ENCODE assay signal across 8 cellular contexts in genomic region chr17:57255182-57255775, GRCh38. TPM values are rescaled to one million over a fixed set of nuclear protein-coding genes. Genes with fewer than 3 reads are reported as not detected.
DNase-seq lines count a peak whose midpoint lies in the region; ATAC-seq, FAIRE-seq and TF ChIP-seq lines count a peak whose summit lies in the region.

No MANE protein-coding gene starts in this region.

- no peak overlapping the region for H3T11ph ChIP-seq in H9 (ENCODE audit: low read length)

- peaks cover 3% of the 10 kb centered on the region for H3K27me3 ChIP-seq in H9 (ENCODE audit: insufficient read depth, low read length)
- no peaks in the 10 kb centered on the region for H3K27me3 ChIP-seq in right cardiac atrium (ENCODE audit: control insufficient read depth, insufficient read depth)

- no peaks in the 10 kb centered on the region for H3K79me1 ChIP-seq in H9 (ENCODE audit: insufficient read depth, low read depth, low read length, poor library complexity, severe bottlenecking)

- no peaks in the 10 kb centered on the region for H3K79me2 ChIP-seq in H9 (ENCODE audit: insufficient read depth, low read length)

- FAIRE-seq in D721Med (lab: Jason Lieb, UNC), result no peak

- no peak for DNase-seq in H9
- no peak for DNase-seq in right cardiac atrium
- DNase-seq in amniotic stem cell (lab: John Stamatoyannopoulos, UW), result no peak
- no peak for DNase-seq in dermis blood vessel endothelial cell
- DNase-seq in D721Med (ENCODE audit: insufficient read length, low spot score), result no peak

- intact Hi-C loops in right cardiac atrium (cut with DNase I), result loop anchor here in 1 of 4 donors (10.0 kb wide), 1 partner anchor 580 kb away; no protein-coding TSS in a partner anchor

- H3K4me2 ChIP-seq in H9 (ENCODE audit: insufficient read depth, insufficient read length, low read length), result peak overlapping the region; percentile 50

- H3K23me2 ChIP-seq in H9 (ENCODE audit: insufficient read length, low read depth, low read length, poor library complexity, severe bottlenecking), result peaks cover 19% of the 10 kb centered on the region

- H2AK5ac ChIP-seq in H9 (ENCODE audit: insufficient read length, low read length), result no peak overlapping the region

- H4K91ac ChIP-seq in H9 (ENCODE audit: insufficient read length, low read depth, low read length), result no peak overlapping the region

- H3K36me3 Mint-ChIP-seq in H9 (ENCODE audit: insufficient read depth in 1 of 3, low read depth in 3 of 3), result peaks cover 3 to 23% (median 3%) of the 10 kb centered on the region in 3 experiments; a peak in 6 of 7 replicates

- peak overlapping the region in 1 of 3 experiments; percentile 67; a peak in 2 of 7 replicates for H3K27ac Mint-ChIP-seq in H9

- peak overlapping the region; percentile 81 to 90 for H3K4me3 Mint-ChIP-seq in H9

- peaks cover 26% of the 10 kb centered on the region for H3K27me3 Mint-ChIP-seq in H9 (ENCODE audit: low read depth)

- H4K5ac ChIP-seq in H9 (ENCODE audit: insufficient read length, low read depth, low read length), result no peak overlapping the region

- H3K4me1 Mint-ChIP-seq in H9, result peaks cover 37 to 50% of the 10 kb centered on the region in 2 experiments

- no peak overlapping the region for H2BK12ac ChIP-seq in H9 (ENCODE audit: insufficient read length, low read depth, low read length)

- H3K23ac ChIP-seq in H9 (ENCODE audit: insufficient read length, low read depth, low read length), result no peak overlapping the region

- no peaks in the 10 kb centered on the region for H4K20me1 ChIP-seq in H9 (ENCODE audit: control insufficient read depth, insufficient read depth, insufficient read length)

- no peak for ATAC-seq in right cardiac atrium
- ATAC-seq in HG02678 (IDR thresholded peaks at IDR 0.05; ENCODE audit: unreplicated experiment), result no peak

- no peak overlapping the region for H3K56ac ChIP-seq in H9 (ENCODE audit: insufficient read length, low read depth, low read length)

- H4K8ac ChIP-seq in H9 (replicated peaks; ENCODE audit: insufficient read length, low read depth, low read length), result no peak overlapping the region

- WGBS in H9 (ENCODE audit: extremely low coverage, insufficient read length, low lambda C conversion rate), result no CpG with 5 or more reads among the region's 16 CpGs
- 27% methylated on average over 16 of the region's 16 CpGs for WGBS in right cardiac atrium

- H2BK20ac ChIP-seq in H9 (ENCODE audit: low read depth, low read length, poor library complexity, severe bottlenecking), result no peak overlapping the region

- no peak overlapping the region for H3K18ac ChIP-seq in H9 (ENCODE audit: insufficient read length, low read depth, low read length)

- no peak overlapping the region for H3K4ac ChIP-seq in H9 (ENCODE audit: low read depth, low read length)

- no peak overlapping the region for H2AFZ ChIP-seq in H9 (ENCODE audit: low read length)

- peak overlapping the region; percentile 1 for H3K9ac ChIP-seq in H9 (ENCODE audit: extremely low read depth, insufficient read length, low read length)

- H3K27ac ChIP-seq in H9 (ENCODE audit: insufficient read length, low read depth, low read length) (no peak overlapping the region), VCaP (peak overlapping the region; percentile 87), right cardiac atrium (ENCODE audit: low read length) (peak overlapping the region; percentile 88), skin epidermis (peak overlapping the region in 13 of 21 experiments; percentile 72 to 91 (median 84))

- H3K9me3 ChIP-seq in H9 (ENCODE audit: control insufficient read depth, low read depth, low read length) (no peaks in the 10 kb centered on the region), right cardiac atrium (ENCODE audit: control insufficient read depth, low read length) (no peaks in the 10 kb centered on the region)

- H3K4me3 ChIP-seq in right cardiac atrium (ENCODE audit: low read length), result peak overlapping the region; percentile 99
- H3K4me3 ChIP-seq in skin epidermis, result peak overlapping the region; percentile 77 to 97 (median 89)

- TF ChIP-seq CTCF in H9 (conservative IDR thresholded peaks at IDR 0.05) (no peak), VCaP (conservative IDR thresholded peaks at IDR 0.05) (no peak), D721Med (IDR thresholded peaks at IDR 0.05; ENCODE audit: insufficient read depth, missing control alignments) (no peak)

- H3K14ac ChIP-seq in H9 (ENCODE audit: insufficient read depth, low read length), result peak overlapping the region; percentile 47; the same call in 1 of the 2 replicates

- no peak overlapping the region for H2BK15ac ChIP-seq in H9 (ENCODE audit: low read depth, low read length)

- no peak overlapping the region for H2BK5ac ChIP-seq in H9 (ENCODE audit: insufficient read length, low read length)

- H3K9me3 Mint-ChIP-seq in H9, result peaks cover 10 to 11% of the 10 kb centered on the region in 2 experiments; a peak in 4 of 5 replicates

- H3K4me1 ChIP-seq in H9 (ENCODE audit: insufficient read depth, low read length), result peaks cover 13% of the 10 kb centered on the region
- H3K4me1 ChIP-seq in right cardiac atrium (ENCODE audit: control insufficient read depth, insufficient read depth, low read length), result peaks cover 2% of the 10 kb centered on the region

- H2BK120ac ChIP-seq in H9 (ENCODE audit: low read depth, low read length, poor library complexity, severe bottlenecking), result no peak overlapping the region

RNA-seq across cellular contexts. Expression of gene MSI2, which starts 1.0 kb away (rescaled TPM):
- total RNA-seq in H9 (2021), result 82.6 and 98.5 TPM in 2 replicates
- 100 to 1,000 TPM; 105 to 113 (median 109) TPM for total RNA-seq in right cardiac atrium
- 43.9 TPM for polyA plus RNA-seq in right cardiac atrium
- 16.8 and 17.2 TPM in 2 replicates for total RNA-seq in dermis blood vessel endothelial cell
